Comparison of ENCODE assay signal across 1 cellular context in the genomic region with DNA sequence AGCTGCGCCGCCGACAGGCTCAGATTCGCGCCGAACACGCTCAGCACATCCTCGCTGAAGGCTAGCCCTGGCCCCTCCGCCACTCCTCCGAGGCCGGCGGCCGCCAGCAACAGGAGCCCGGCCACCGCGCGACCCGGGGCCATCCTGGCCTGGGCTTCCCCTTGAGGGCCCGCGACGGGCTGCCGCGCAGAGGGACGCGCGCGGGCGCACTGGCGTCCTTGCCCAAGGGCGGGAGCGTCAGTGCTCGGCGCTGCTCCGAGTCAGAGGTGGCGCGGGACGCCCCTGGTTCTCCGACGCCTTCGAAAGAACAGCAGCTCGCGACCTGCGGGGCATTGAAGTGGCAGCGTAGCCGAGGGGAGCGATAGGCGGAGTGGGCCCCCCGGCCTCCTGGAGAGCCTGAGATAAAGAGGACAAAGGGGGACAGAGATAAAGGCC.
TF ChIP-seq lines count a peak whose summit lies in the region.

No MANE protein-coding gene starts in this region.

TF ChIP-seq in H1, 55 proteins besides CTCF, POLR2A, EP300 and RAD21 (continued from another document):
- TF ChIP-seq, protein P1, sequence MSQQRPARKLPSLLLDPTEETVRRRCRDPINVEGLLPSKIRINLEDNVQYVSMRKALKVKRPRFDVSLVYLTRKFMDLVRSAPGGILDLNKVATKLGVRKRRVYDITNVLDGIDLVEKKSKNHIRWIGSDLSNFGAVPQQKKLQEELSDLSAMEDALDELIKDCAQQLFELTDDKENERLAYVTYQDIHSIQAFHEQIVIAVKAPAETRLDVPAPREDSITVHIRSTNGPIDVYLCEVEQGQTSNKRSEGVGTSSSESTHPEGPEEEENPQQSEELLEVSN (IDR thresholded peaks at IDR 0.05): peak; percentile 95
- TF ChIP-seq SAP30 (IDR thresholded peaks at IDR 0.05; ENCODE audit: insufficient read depth, insufficient replicate concordance, low read length): no peak
- TF ChIP-seq EZH2 (IDR thresholded peaks at IDR 0.05; ENCODE audit: low read depth, low read length, severe bottlenecking): peak; percentile 32
- no peak for TF ChIP-seq RNF2 (IDR thresholded peaks at IDR 0.05; ENCODE audit: borderline replicate concordance, low read depth, low read length, missing control alignments, poor library complexity, severe bottlenecking)
- TF ChIP-seq TBP (IDR thresholded peaks at IDR 0.05; ENCODE audit: low read depth, low read length): peak; percentile 27; the same call in 1 of the 2 replicates
- 0 out of 4 replicates have a peak, but pooled peaks of 1 of the 2 experiments have one; percentile 6 for TF ChIP-seq HDAC2 (IDR thresholded peaks at IDR 0.05; ENCODE audit: borderline replicate concordance in 1 of 2, low read depth in 2 of 2, low read length in 2 of 2)
- TF ChIP-seq PHF8 (conservative IDR thresholded peaks at IDR 0.05; ENCODE audit: low read depth, low read length): 0 out of 2 replicates have a peak, but pooled peaks have one; percentile 25
- TF ChIP-seq, protein P2, sequence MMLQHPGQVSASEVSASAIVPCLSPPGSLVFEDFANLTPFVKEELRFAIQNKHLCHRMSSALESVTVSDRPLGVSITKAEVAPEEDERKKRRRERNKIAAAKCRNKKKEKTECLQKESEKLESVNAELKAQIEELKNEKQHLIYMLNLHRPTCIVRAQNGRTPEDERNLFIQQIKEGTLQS (IDR thresholded peaks at IDR 0.05; ENCODE audit: insufficient read depth, low read depth, low read length): no peak
- no peak for TF ChIP-seq SP4 (IDR thresholded peaks at IDR 0.05; ENCODE audit: low read length)
- no peak for TF ChIP-seq POU5F1 (IDR thresholded peaks at IDR 0.05; ENCODE audit: low read depth, low read length)
- peak; percentile 19 for TF ChIP-seq ASH2L (IDR thresholded peaks at IDR 0.05; ENCODE audit: low read length)
- TF ChIP-seq, protein P3, sequence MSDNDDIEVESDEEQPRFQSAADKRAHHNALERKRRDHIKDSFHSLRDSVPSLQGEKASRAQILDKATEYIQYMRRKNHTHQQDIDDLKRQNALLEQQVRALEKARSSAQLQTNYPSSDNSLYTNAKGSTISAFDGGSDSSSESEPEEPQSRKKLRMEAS (IDR thresholded peaks at IDR 0.05): peak; percentile 72
- TF ChIP-seq TAF1 (IDR thresholded peaks at IDR 0.05; ENCODE audit: low read depth, low read length): peak; percentile 49; the same call in 1 of the 2 replicates
- TF ChIP-seq RBBP5 (IDR thresholded peaks at IDR 0.05; ENCODE audit: borderline replicate concordance, low read depth, low read length): peak; percentile 85; the same call in 1 of the 2 replicates
- TF ChIP-seq SUZ12 (IDR thresholded peaks at IDR 0.05; ENCODE audit: low read length): peak; percentile 66; the same call in 1 of the 2 replicates
- TF ChIP-seq POLR2AphosphoS5 (IDR thresholded peaks at IDR 0.05; ENCODE audit: low read depth, low read length): no peak
TF ChIP-seq in H1: peak in this region for 13.
